ENCODE assay signal across 22 cellular contexts in the genomic region with DNA sequence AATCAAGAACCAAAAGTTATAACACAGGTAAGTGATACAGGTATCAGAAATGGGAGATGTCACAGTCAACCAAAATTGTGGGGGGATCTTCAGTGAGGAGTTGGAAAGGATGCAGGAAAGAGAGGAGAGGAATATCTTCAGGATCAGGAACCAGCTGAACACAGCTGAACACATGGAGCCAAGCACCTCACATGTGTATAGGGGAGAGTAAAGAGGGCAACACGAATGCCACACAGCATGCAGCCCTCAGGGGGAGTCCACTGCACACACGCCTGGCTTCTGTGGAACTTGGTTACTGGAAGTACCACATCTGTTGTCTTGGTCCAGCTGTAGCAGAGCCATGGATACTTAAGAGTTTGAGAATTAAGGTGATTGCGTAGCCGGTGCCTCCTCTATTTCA.
"Had no signal": no experiment of that assay in that cellular context is flagged by ENCODE, and none has a peak within 500 bp of the region (broad histone marks: within the 10 kb centered on the region; RNA-seq: fewer than 3 reads in every experiment).

No MANE protein-coding gene starts in this region.

- H3K27me3 ChIP-seq: colonic mucosa, foreskin keratinocyte, gastroesophageal sphincter, heart left ventricle, hepatocyte, left lung had no signal

- H3K9me3 ChIP-seq: colonic mucosa, gastroesophageal sphincter, lower lobe of right lung, mucosa of descending colon had no signal

- FAIRE-seq: endometrium, frontal cortex, keratinocyte had no signal

- H3K4me1 ChIP-seq: colonic mucosa, foreskin keratinocyte, gastroesophageal sphincter, heart left ventricle, left lung, lower lobe of right lung had no signal

- H3K4me3 ChIP-seq: colonic mucosa, gastroesophageal sphincter, heart left ventricle, hepatocyte, left lung, lower lobe of right lung, mucosa of descending colon had no signal

- H2AFZ ChIP-seq: hepatocyte had no signal

- H3K4me2 ChIP-seq: hepatocyte had no signal

- H3K36me3 ChIP-seq: colonic mucosa, gastroesophageal sphincter, heart left ventricle, left lung, lower lobe of right lung had no signal

- DNase-seq: colonic mucosa; cortex of kidney; effector CD8-positive, alpha-beta T cell; effector memory CD8-positive, alpha-beta T cell; endodermal cell; erythroblast; foreskin keratinocyte; heart left ventricle; hypothalamus; immature natural killer cell; left cardiac atrium; left lung; left ventricle myocardium superior; lower lobe of right lung; mesenchymal stem cell; mucosa of descending colon had no signal

- H3K27ac ChIP-seq: colonic mucosa, epithelial cell of prostate, foreskin keratinocyte, gastroesophageal sphincter, heart left ventricle, hepatocyte, left lung, lower lobe of right lung had no signal

- H3K79me2 ChIP-seq: hepatocyte had no signal
